ENCODE assay signal across 23 cellular contexts in the genomic region with DNA sequence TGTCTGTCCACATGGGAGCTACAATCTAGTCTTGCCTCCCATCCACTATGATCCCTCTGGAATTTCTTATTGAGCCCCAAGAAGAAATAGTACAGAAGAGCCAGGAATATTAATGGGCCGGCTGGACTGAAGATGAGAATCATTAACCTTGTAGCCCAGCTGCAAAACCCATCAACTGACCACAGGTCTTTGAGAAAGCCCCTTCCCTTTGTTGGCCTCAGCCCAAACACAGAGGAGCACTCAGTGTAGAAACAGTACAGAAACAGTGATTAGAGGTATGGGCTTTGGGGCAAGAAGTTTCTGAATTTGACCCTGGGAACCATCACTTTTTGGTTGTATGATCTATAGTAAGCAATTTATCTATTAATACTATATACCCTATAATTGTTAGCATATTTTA.
DNase-seq lines count a peak whose midpoint lies in the region; ATAC-seq, FAIRE-seq and TF ChIP-seq lines count a peak whose summit lies in the region.
"Had no signal": no experiment of that assay in that cellular context is flagged by ENCODE, and none has a peak within 500 bp of the region (broad histone marks: within the 10 kb centered on the region; RNA-seq: fewer than 3 reads in every experiment).

No MANE protein-coding gene starts in this region.

- CTCF ChIA-PET in GM12878 (lab: Yijun Ruan, JAX) (interaction anchor here (0.7 to 1.0 kb wide), 3 partner anchors 25 to 261 kb away, joined by 3 to 4 read pairs (median 3); partner anchors contain the start of gene ARMCX5), Caco-2 (lab: Charles Lee) (no interaction called here)

- H3K36me3 ChIP-seq in GM12878 (ENCODE audit: control insufficient read depth in 2 of 2, insufficient read depth in 2 of 2, low read length in 1 of 2) (no peaks in the 10 kb centered on the region), Caco-2 (ENCODE audit: control insufficient read depth, insufficient read depth, low read length) (no peaks in the 10 kb centered on the region)

- no peak for TF ChIP-seq RAD21 in GM12878 (IDR thresholded peaks at IDR 0.05; ENCODE audit: insufficient read depth, low read depth, low read length)

- no peaks in the 10 kb centered on the region for H3K27me3 Mint-ChIP-seq in Caco-2 (ENCODE audit: insufficient read depth, unreplicated experiment)
- H3K27me3 Mint-ChIP-seq: B cell; CD4-positive, CD25-positive, alpha-beta regulatory T cell had no signal

- no peak overlapping the region for H3K27ac Mint-ChIP-seq in Caco-2 (ENCODE audit: unreplicated experiment)
- H3K27ac Mint-ChIP-seq: B cell; CD8-positive, alpha-beta T cell had no signal

- no peak overlapping the region for H3K4me2 ChIP-seq in GM12878 (ENCODE audit: control insufficient read depth, insufficient read depth)

- H4K20me1 ChIP-seq in GM12878 (ENCODE audit: control insufficient read depth, insufficient read depth) = no peaks in the 10 kb centered on the region
- H4K20me1 ChIP-seq: BLaER1 had no signal

- no peaks in the 10 kb centered on the region for H3K4me1 Mint-ChIP-seq in Caco-2 (ENCODE audit: low read depth, unreplicated experiment)
- H3K4me1 Mint-ChIP-seq: B cell; CD4-positive, CD25-positive, alpha-beta regulatory T cell had no signal

- H3K36me3 Mint-ChIP-seq in Caco-2 (ENCODE audit: insufficient read depth, unreplicated experiment) = no peaks in the 10 kb centered on the region

- in situ Hi-C loops in GM12878 (cut with MboI) = loop anchor here (25.0 kb wide), 1 partner anchor 723 kb away; the partner anchor contains the start of genes TCEAL2 and TCEAL6

- TF ChIP-seq EP300 in GM12878 (IDR thresholded peaks at IDR 0.05; ENCODE audit: borderline replicate concordance in 1 of 2, control insufficient read depth in 1 of 2, low read depth in 2 of 2, low read length in 2 of 2) = no peak

- H2AFZ ChIP-seq in GM12878 (ENCODE audit: control insufficient read depth, low read depth, low read length) = no peak overlapping the region

- no peaks in the 10 kb centered on the region for H3K27me3 ChIP-seq in GM12878 (replicated peaks in 1 of 2; ENCODE audit: control insufficient read depth in 2 of 2, insufficient read depth in 2 of 2, low read length in 1 of 2)
- H3K27me3 ChIP-seq in Caco-2 (replicated peaks; ENCODE audit: control insufficient read depth, insufficient read depth, low read length) = no peaks in the 10 kb centered on the region
- H3K27me3 ChIP-seq: BLaER1 had no signal

- no peak for TF ChIP-seq CTCF in GM12878 (IDR thresholded peaks at IDR 0.05 in 2 of 3, conservative IDR thresholded peaks at IDR 0.05 in 1 of 3; ENCODE audit: control insufficient read depth in 2 of 3, extremely low read depth in 1 of 3, insufficient read depth in 1 of 3, low read depth in 3 of 3, low read length in 3 of 3)
- TF ChIP-seq CTCF in Caco-2 (IDR thresholded peaks at IDR 0.05; ENCODE audit: insufficient read depth in 1 of 2, low read depth in 1 of 2, low read length in 1 of 2, severe bottlenecking in 1 of 2, unreplicated experiment in 1 of 2) = no peak

- no peaks in the 10 kb centered on the region for H3K9me3 ChIP-seq in GM12878 (replicated peaks; ENCODE audit: control insufficient read depth, insufficient read depth, low read length)
- no peaks in the 10 kb centered on the region for H3K9me3 ChIP-seq in Caco-2

- FAIRE-seq in GM12878 (lab: Jason Lieb, UNC) = no peak
- FAIRE-seq: A204.1, D721Med, GM19239, H1 had no signal

- no peak overlapping the region for H3K9ac ChIP-seq in GM12878 (ENCODE audit: control insufficient read depth, insufficient read depth, low read length)
- H3K9ac ChIP-seq: BLaER1 had no signal

- H3K4me3 ChIP-seq in GM12878 (no peak overlapping the region), Caco-2 (ENCODE audit: low read depth, low read length) (no peak overlapping the region)
- H3K4me3 ChIP-seq: BLaER1 had no signal

- POLR2A ChIA-PET in GM12878 (lab: Charles Lee) (no interaction called here), Caco-2 (lab: Charles Lee) (no interaction called here)

- TF ChIP-seq POLR2A in GM12878 (IDR thresholded peaks at IDR 0.05; ENCODE audit: low read depth, low read length) = no peak

- no peak overlapping the region for H3K27ac ChIP-seq in GM12878 (ENCODE audit: control insufficient read depth, insufficient read depth)
- H3K27ac ChIP-seq: 22Rv1, BLaER1, C4-2B had no signal

- H3K4me3 Mint-ChIP-seq in Caco-2 (ENCODE audit: unreplicated experiment) = no peak overlapping the region
- H3K4me3 Mint-ChIP-seq: B cell; CD4-positive, CD25-positive, alpha-beta regulatory T cell; CD8-positive, alpha-beta T cell had no signal

- DNase-seq in GM12878 (ENCODE audit: low read depth, low spot score) (no peak), NAMALWA (ENCODE audit: low spot score) (no peak), Caco-2 (no peak), OCI-M1 (lab: John Stamatoyannopoulos, UW) (no peak)
- DNase-seq: CD4-positive, CD25-positive, alpha-beta regulatory T cell; CD8-positive, alpha-beta T cell; DMS 273 treated with DMSO at 0.1 percent for 48 hours; DMS79; GF-D8; H7; HCEC 1CT had no signal

- intact Hi-C loops in GM12878 (cut with micrococcal nuclease; ENCODE audit: unreplicated experiment) (loop anchor here (5.0 to 10.0 kb wide), 2 partner anchors 343 to 705 kb away; partner anchors contain the start of genes BEX5 and TMSB15A), Caco-2 (cut with micrococcal nuclease; ENCODE audit: unreplicated experiment) (loop anchor here (10.0 kb wide), 2 partner anchors 135 to 345 kb away; partner anchors contain the start of genes GPRASP3 and TMSB15A)

- H3K79me2 ChIP-seq in GM12878 (ENCODE audit: control insufficient read depth, insufficient read depth, low read length) = no peaks in the 10 kb centered on the region

- H3K4me1 ChIP-seq in GM12878 (ENCODE audit: control insufficient read depth, insufficient read depth, low read length) (no peaks in the 10 kb centered on the region), Caco-2 (no peaks in the 10 kb centered on the region)

- BruUV-seq in GM12878 (replicated peaks; lab: Mats Ljungman, UMichigan) (no TSS peak), Caco-2 (replicated peaks; lab: Mats Ljungman, UMichigan) (no TSS peak)

- ATAC-seq in GM18508 (IDR thresholded peaks at IDR 0.05; ENCODE audit: insufficient read depth, unreplicated experiment) (peak; percentile 64), GM18907 (IDR thresholded peaks at IDR 0.05; ENCODE audit: unreplicated experiment) (peak; percentile 85), HG02798 (IDR thresholded peaks at IDR 0.05; ENCODE audit: poor library complexity, unreplicated experiment) (peak; percentile 55), GM12878 (peak; percentile 48; the same call in 2 of the 3 replicates), HG03159 (IDR thresholded peaks at IDR 0.05; ENCODE audit: unreplicated experiment) (no peak)
- ATAC-seq: CD8-positive, alpha-beta T cell had no signal

- RAD21 ChIA-PET in GM12878 (lab: Charles Lee; ENCODE audit: unreplicated experiment) = interaction anchor here (0.7 kb wide), 1 partner anchor 59 kb away, joined by 3 read pairs; no protein-coding TSS in a partner anchor

- H3K9me3 Mint-ChIP-seq in Caco-2 (ENCODE audit: unreplicated experiment) = no peaks in the 10 kb centered on the region
- H3K9me3 Mint-ChIP-seq: CD8-positive, alpha-beta T cell had no signal

- SMC1A ChIA-PET in GM12878 (lab: Charles Lee; ENCODE audit: uncharacterized antibody, unreplicated experiment) = interaction anchor here (1.5 kb wide), 1 partner anchor 10 kb away, joined by 3 read pairs; no protein-coding TSS in a partner anchor

- 96% methylated on average over 1 of the region's 1 CpG for WGBS in GM12878 (ENCODE audit: insufficient coverage, insufficient replicate concordance, low lambda C conversion rate, missing lambda C conversion rate)

TF ChIP-seq in GM12878, 131 proteins besides CTCF, POLR2A, EP300 and RAD21:
- no peak for TF ChIP-seq RELA (IDR thresholded peaks at IDR 0.05; ENCODE audit: borderline replicate concordance, partially characterized antibody)
